ENCODE assay signal across 13 cellular contexts in the genomic region with DNA sequence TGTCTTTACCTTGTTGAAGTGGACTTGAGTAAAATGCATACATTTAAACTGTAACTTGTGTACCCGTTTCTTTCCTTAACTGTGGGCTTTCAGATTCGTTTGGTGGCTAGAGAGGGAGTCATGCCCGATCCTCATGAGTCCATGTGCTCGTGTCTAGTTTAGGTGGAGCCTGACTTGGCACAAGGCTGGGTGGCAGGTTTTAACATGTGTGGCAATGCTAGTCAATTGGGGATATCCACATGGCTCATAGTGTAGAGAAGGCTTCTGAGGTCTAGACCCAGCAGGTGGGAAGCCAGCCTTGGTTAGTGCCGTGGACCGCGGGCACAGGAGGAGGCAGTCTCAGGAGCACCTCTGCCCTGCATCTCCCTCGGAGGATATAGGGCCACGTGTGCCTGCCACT. TPM values are rescaled to one million over a fixed set of nuclear protein-coding genes. Genes with fewer than 3 reads are reported as not detected.
DNase-seq lines count a peak whose midpoint lies in the region; ATAC-seq and TF ChIP-seq lines count a peak whose summit lies in the region.
"Had no signal": no experiment of that assay in that cellular context is flagged by ENCODE, and none has a peak within 500 bp of the region (broad histone marks: within the 10 kb centered on the region; RNA-seq: fewer than 3 reads in every experiment).

No MANE protein-coding gene starts in this region.

- POLR2A ChIA-PET in CD4-positive, alpha-beta memory T cell (lab: Charles Lee; ENCODE audit: partially characterized antibody), result interaction anchor here (2.3 to 6.0 kb wide), 2 partner anchors 12 to 25 kb away, joined by 10 to 79 read pairs; no protein-coding TSS in a partner anchor
- POLR2A ChIA-PET in activated CD8-positive, alpha-beta T cell treated with anti-CD3 and anti-CD28 coated beads, Interleukin-2, amount 10 ng/mL, durations not matched to agents 7 days and 5 days (lab: Charles Lee), result interaction anchor here (3.1 kb wide), 1 partner anchor 9 kb away, joined by 12 read pairs; no protein-coding TSS in a partner anchor

- H3K4me1 Mint-ChIP-seq in CD4-positive, alpha-beta memory T cell, result peaks cover 23 to 74% (median 53%) of the 10 kb centered on the region in 4 donors
- H3K4me1 Mint-ChIP-seq in activated CD8-positive, alpha-beta T cell treated with anti-CD3 and anti-CD28 coated beads, Interleukin-2, amount 10 ng/mL, durations not matched to agents 7 days and 5 days (ENCODE audit: low read depth), result peaks cover 76% of the 10 kb centered on the region
- H3K4me1 Mint-ChIP-seq in mesothelial cell of epicardium (peaks cover 13% of the 10 kb centered on the region), CD14-positive monocyte (peaks cover 23% of the 10 kb centered on the region)

- TF ChIP-seq CTCF in mesothelial cell of epicardium (IDR thresholded peaks at IDR 0.05; ENCODE audit: unreplicated experiment), result no peak
- TF ChIP-seq CTCF in CD14-positive monocyte (IDR thresholded peaks at IDR 0.05), result no peak

- no peaks in the 10 kb centered on the region for H3K9me3 ChIP-seq in CD4-positive, alpha-beta memory T cell (ENCODE audit: control insufficient read depth in 1 of 2, low read length in 2 of 2)

- H3K36me3 ChIP-seq in CD4-positive, alpha-beta memory T cell (ENCODE audit: insufficient read depth, low read length), result no peaks in the 10 kb centered on the region

- ATAC-seq in activated CD8-positive, alpha-beta T cell treated with anti-CD3 and anti-CD28 coated beads, Interleukin-2, amount 10 ng/mL, durations not matched to agents 7 days and 5 days, result no peak
- no peak for ATAC-seq in GM18502 (IDR thresholded peaks at IDR 0.05; ENCODE audit: poor library complexity, unreplicated experiment)
- ATAC-seq: right cardiac atrium had no signal

- no peaks in the 10 kb centered on the region for H3K27me3 ChIP-seq in CD4-positive, alpha-beta memory T cell (ENCODE audit: insufficient read depth, low read length)

- CTCF ChIA-PET in CD4-positive, alpha-beta memory T cell (lab: Charles Lee; ENCODE audit: partially characterized antibody), result interaction anchor here (2.3 to 3.1 kb wide), 2 partner anchors 12 to 26 kb away, joined by 7 to 17 read pairs; no protein-coding TSS in a partner anchor
- CTCF ChIA-PET in activated CD8-positive, alpha-beta T cell treated with anti-CD3 and anti-CD28 coated beads, Interleukin-2, amount 10 ng/mL, durations not matched to agents 7 days and 5 days (lab: Charles Lee), result no interaction called here

- intact Hi-C loops in CD4-positive, alpha-beta memory T cell (cut with micrococcal nuclease), result no loop called here
- intact Hi-C loops in CD14-positive monocyte (cut with micrococcal nuclease), result no loop called here

- peak; percentile 9 to 58 for DNase-seq in NCI-H2081 (lab: John Stamatoyannopoulos, UW)
- DNase-seq in NCI-H2081 treated with DMSO at 0.1 percent for 48 hours (lab: John Stamatoyannopoulos, UW), result no peak
- DNase-seq in CD4-positive, alpha-beta memory T cell, result peak in 1 of 5 donors; percentile 42
- no peak for DNase-seq in activated CD8-positive, alpha-beta T cell treated with anti-CD3 and anti-CD28 coated beads, Interleukin-2, amount 10 ng/mL, durations not matched to agents 7 days and 5 days
- DNase-seq in mesothelial cell of epicardium (ENCODE audit: low spot score in 2 of 2, unreplicated experiment in 2 of 2), result no peak
- no peak for DNase-seq in CD14-positive monocyte (ENCODE audit: low spot score)
- DNase-seq in DMS153 treated with DMSO at 0.1 percent for 48 hours (lab: John Stamatoyannopoulos, UW; ENCODE audit: unreplicated experiment), result no peak
- DNase-seq: amygdala, NCI-H1436, NCI-H526, right cardiac atrium, RPMI8226 had no signal

- H3K9me3 Mint-ChIP-seq in CD4-positive, alpha-beta memory T cell, result peaks cover 0 to 2% (median 0%) of the 10 kb centered on the region in 8 donors
- H3K9me3 Mint-ChIP-seq in activated CD8-positive, alpha-beta T cell treated with anti-CD3 and anti-CD28 coated beads, Interleukin-2, amount 10 ng/mL, durations not matched to agents 7 days and 5 days (ENCODE audit: insufficient read depth), result no peaks in the 10 kb centered on the region
- H3K9me3 Mint-ChIP-seq in mesothelial cell of epicardium (peaks cover 13% of the 10 kb centered on the region), CD14-positive monocyte (peaks cover 0 to 7% (median 0%) of the 10 kb centered on the region in 7 donors)

- H3K4me3 Mint-ChIP-seq in CD4-positive, alpha-beta memory T cell, result peak overlapping the region in 5 of 8 donors; percentile 11 to 70 (median 41)
- no peak overlapping the region for H3K4me3 Mint-ChIP-seq in activated CD8-positive, alpha-beta T cell treated with anti-CD3 and anti-CD28 coated beads, Interleukin-2, amount 10 ng/mL, durations not matched to agents 7 days and 5 days
- H3K4me3 Mint-ChIP-seq in mesothelial cell of epicardium, result no peak overlapping the region
- no peak overlapping the region for H3K4me3 Mint-ChIP-seq in CD14-positive monocyte

- peaks cover 78% of the 10 kb centered on the region for H3K4me1 ChIP-seq in CD4-positive, alpha-beta memory T cell (ENCODE audit: insufficient read depth, low read length)

- peaks cover 0 to 16% of the 10 kb centered on the region in 2 donors for H3K36me3 Mint-ChIP-seq in CD4-positive, alpha-beta memory T cell
- peaks cover 38% of the 10 kb centered on the region for H3K36me3 Mint-ChIP-seq in activated CD8-positive, alpha-beta T cell treated with anti-CD3 and anti-CD28 coated beads, Interleukin-2, amount 10 ng/mL, durations not matched to agents 7 days and 5 days (ENCODE audit: low read depth)
- peaks cover 19% of the 10 kb centered on the region for H3K36me3 Mint-ChIP-seq in mesothelial cell of epicardium
- peaks cover 11 to 22% of the 10 kb centered on the region in 2 donors for H3K36me3 Mint-ChIP-seq in CD14-positive monocyte

- H3K27me3 Mint-ChIP-seq in CD4-positive, alpha-beta memory T cell, result no peaks in the 10 kb centered on the region
- H3K27me3 Mint-ChIP-seq in activated CD8-positive, alpha-beta T cell treated with anti-CD3 and anti-CD28 coated beads, Interleukin-2, amount 10 ng/mL, durations not matched to agents 7 days and 5 days (ENCODE audit: low read depth), result no peaks in the 10 kb centered on the region
- no peaks in the 10 kb centered on the region for H3K27me3 Mint-ChIP-seq in mesothelial cell of epicardium (ENCODE audit: low read depth)
- H3K27me3 Mint-ChIP-seq in CD14-positive monocyte (ENCODE audit: low read depth in 3 of 3), result peaks cover 0 to 6% (median 2%) of the 10 kb centered on the region in 3 donors

- H3K27ac Mint-ChIP-seq in CD4-positive, alpha-beta memory T cell, result peak overlapping the region; percentile 10 to 92 (median 83)
- peak overlapping the region; percentile 100 for H3K27ac Mint-ChIP-seq in activated CD8-positive, alpha-beta T cell treated with anti-CD3 and anti-CD28 coated beads, Interleukin-2, amount 10 ng/mL, durations not matched to agents 7 days and 5 days
- H3K27ac Mint-ChIP-seq in mesothelial cell of epicardium, result peak overlapping the region; percentile 13
- H3K27ac Mint-ChIP-seq in CD14-positive monocyte, result peak overlapping the region in 1 of 7 donors; percentile 8

- H3K27ac ChIP-seq in CD4-positive, alpha-beta memory T cell (ENCODE audit: low read depth, low read length), result no peak overlapping the region

- H3K4me3 ChIP-seq in CD4-positive, alpha-beta memory T cell (ENCODE audit: low read length in 2 of 2), result no peak overlapping the region

RNA-seq across cellular contexts. Expression of gene CLCN4, which starts 48.5 kb away (rescaled TPM):
- total RNA-seq in CD4-positive, alpha-beta memory T cell, result under 1 TPM; 0.28 to 0.29 TPM
- polyA plus RNA-seq in CD4-positive, alpha-beta memory T cell, result not detected
- total RNA-seq in activated CD8-positive, alpha-beta T cell treated with anti-CD3 and anti-CD28 coated beads, Interleukin-2, amount 10 ng/mL, durations not matched to agents 7 days and 5 days, result not detected
- 5.7 to 8.6 TPM (median 7.0 TPM) in 3 replicates for total RNA-seq in mesothelial cell of epicardium
- polyA plus RNA-seq in CD14-positive monocyte, result 1 to 10 TPM; 1.3 to 1.9 TPM

Comparison
In these comparisons a context has a peak if more than half of its experiments do, and no peak if none do; other contexts are left out.
1. DNase-seq: peak in NCI-H2081 (2 of 2); none in NCI-H2081 treated with DMSO at 0.1 percent for 48 hours (single experiment), activated CD8-positive, alpha-beta T cell treated with anti-CD3 and anti-CD28 coated beads, Interleukin-2, amount 10 ng/mL, durations not matched to agents 7 days and 5 days (single experiment), mesothelial cell of epicardium (0 of 2), CD14-positive monocyte (single experiment) and DMS153 treated with DMSO at 0.1 percent for 48 hours (single experiment).
2. H3K4me3 Mint-ChIP-seq: peak in CD4-positive, alpha-beta memory T cell (5 of 8); none in activated CD8-positive, alpha-beta T cell treated with anti-CD3 and anti-CD28 coated beads, Interleukin-2, amount 10 ng/mL, durations not matched to agents 7 days and 5 days (single experiment), mesothelial cell of epicardium (single experiment) and CD14-positive monocyte (0 of 2).